Comparison of ENCODE assay signal across 11 cellular contexts in genomic region chr2:172099472-172100079, GRCh38. TPM values are rescaled to one million over a fixed set of nuclear protein-coding genes. Genes with fewer than 3 reads are reported as not detected.
DNase-seq lines count a peak whose midpoint lies in the region; ATAC-seq and TF ChIP-seq lines count a peak whose summit lies in the region.
"Had no signal": no experiment of that assay in that cellular context is flagged by ENCODE, and none has a peak within 500 bp of the region (broad histone marks: within the 10 kb centered on the region; RNA-seq: fewer than 3 reads in every experiment).

No MANE protein-coding gene starts in this region.

- H3K9me3 ChIP-seq in T-helper 17 cell (ENCODE audit: control insufficient read depth, low read length, poor library complexity, severe bottlenecking), result no peaks in the 10 kb centered on the region
- H3K9me3 ChIP-seq: prostate gland had no signal

- H3K9me3 Mint-ChIP-seq in activated T-cell treated with anti-CD3 and anti-CD28 coated beads, Interleukin-2, amount 50 U/mL, for 24 hours, result no peaks in the 10 kb centered on the region
- peaks cover 5% of the 10 kb centered on the region for H3K9me3 Mint-ChIP-seq in activated T-cell treated with anti-CD3 and anti-CD28 coated beads, Interleukin-2, amount 50 U/mL, for 4 hours
- H3K9me3 Mint-ChIP-seq in stimulated activated effector memory CD8-positive, alpha-beta T cell treated with anti-CD3 and anti-CD28 coated beads, Interleukin-12 subunit alpha, Interleukin-12 subunit beta, amount 100 ng/mL, for 72 hours, result no peaks in the 10 kb centered on the region

- no peak overlapping the region for H3K27ac Mint-ChIP-seq in activated T-cell treated with anti-CD3 and anti-CD28 coated beads, Interleukin-2, amount 50 U/mL, for 24 hours
- H3K27ac Mint-ChIP-seq in T-helper 17 cell, result peak overlapping the region; percentile 54
- no peak overlapping the region for H3K27ac Mint-ChIP-seq in stimulated activated effector memory CD8-positive, alpha-beta T cell treated with anti-CD3 and anti-CD28 coated beads, Interleukin-12 subunit alpha, Interleukin-12 subunit beta, amount 100 ng/mL, for 72 hours

- no peak for TF ChIP-seq CTCF in fibroblast of mammary gland (conservative IDR thresholded peaks at IDR 0.05; ENCODE audit: control insufficient read depth, insufficient read depth, low read depth, low read length)

- no peaks in the 10 kb centered on the region for H3K36me3 Mint-ChIP-seq in activated T-cell treated with anti-CD3 and anti-CD28 coated beads, Interleukin-2, amount 50 U/mL, for 24 hours (ENCODE audit: low read depth)
- H3K36me3 Mint-ChIP-seq in activated T-cell treated with anti-CD3 and anti-CD28 coated beads, Interleukin-2, amount 50 U/mL, for 4 hours (ENCODE audit: insufficient read depth), result no peaks in the 10 kb centered on the region
- H3K36me3 Mint-ChIP-seq in T-helper 17 cell (ENCODE audit: low read depth), result peaks cover 4% of the 10 kb centered on the region
- H3K36me3 Mint-ChIP-seq in stimulated activated effector memory CD8-positive, alpha-beta T cell treated with anti-CD3 and anti-CD28 coated beads, Interleukin-12 subunit alpha, Interleukin-12 subunit beta, amount 100 ng/mL, for 72 hours, result peaks cover 7% of the 10 kb centered on the region

- peak overlapping the region; percentile 18 for H3K4me3 Mint-ChIP-seq in activated T-cell treated with anti-CD3 and anti-CD28 coated beads, Interleukin-2, amount 50 U/mL, for 24 hours
- no peak overlapping the region for H3K4me3 Mint-ChIP-seq in activated T-cell treated with anti-CD3 and anti-CD28 coated beads, Interleukin-2, amount 50 U/mL, for 4 hours
- H3K4me3 Mint-ChIP-seq in T-helper 17 cell, result peak overlapping the region; percentile 9
- peak overlapping the region; percentile 16 for H3K4me3 Mint-ChIP-seq in stimulated activated effector memory CD8-positive, alpha-beta T cell treated with anti-CD3 and anti-CD28 coated beads, Interleukin-12 subunit alpha, Interleukin-12 subunit beta, amount 100 ng/mL, for 72 hours

- no peak for DNase-seq in activated T-cell treated with anti-CD3 and anti-CD28 coated beads, Interleukin-2, amount 50 U/mL, for 24 hours
- no peak for DNase-seq in activated T-cell treated with anti-CD3 and anti-CD28 coated beads, Interleukin-2, amount 50 U/mL, for 4 hours
- DNase-seq in T-helper 17 cell, result no peak
- no peak for DNase-seq in fibroblast of mammary gland (ENCODE audit: low read depth)
- no peak for DNase-seq in stimulated activated effector memory CD8-positive, alpha-beta T cell treated with anti-CD3 and anti-CD28 coated beads, Interleukin-12 subunit alpha, Interleukin-12 subunit beta, amount 100 ng/mL, for 72 hours (ENCODE audit: low spot score in 2 of 2)
- no peak for DNase-seq in NCI-H2196 treated with DMSO at 0.1 percent for 48 hours (lab: John Stamatoyannopoulos, UW; ENCODE audit: unreplicated experiment)
- no peak for DNase-seq in cerebellar nuclear complex (lab: John Stamatoyannopoulos, UW)
- DNase-seq in NCI-H2107 (lab: John Stamatoyannopoulos, UW), result no peak
- DNase-seq: NCI-H187 had no signal

- peak overlapping the region; percentile 47 for H3K4me3 ChIP-seq in fibroblast of mammary gland (ENCODE audit: control insufficient read depth, low read depth, low read length)
- H3K4me3 ChIP-seq: prostate gland had no signal

- ATAC-seq in activated T-cell treated with anti-CD3 and anti-CD28 coated beads, Interleukin-2, amount 50 U/mL, for 4 hours, result no peak
- ATAC-seq in T-helper 17 cell, result no peak
- no peak for ATAC-seq in stimulated activated effector memory CD8-positive, alpha-beta T cell treated with anti-CD3 and anti-CD28 coated beads, Interleukin-12 subunit alpha, Interleukin-12 subunit beta, amount 100 ng/mL, for 72 hours

- H3K4me1 Mint-ChIP-seq in activated T-cell treated with anti-CD3 and anti-CD28 coated beads, Interleukin-2, amount 50 U/mL, for 24 hours (ENCODE audit: low read depth), result peaks cover 69% of the 10 kb centered on the region
- H3K4me1 Mint-ChIP-seq in activated T-cell treated with anti-CD3 and anti-CD28 coated beads, Interleukin-2, amount 50 U/mL, for 4 hours (ENCODE audit: low read depth), result peaks cover 59% of the 10 kb centered on the region
- peaks cover 46% of the 10 kb centered on the region for H3K4me1 Mint-ChIP-seq in T-helper 17 cell
- H3K4me1 Mint-ChIP-seq in stimulated activated effector memory CD8-positive, alpha-beta T cell treated with anti-CD3 and anti-CD28 coated beads, Interleukin-12 subunit alpha, Interleukin-12 subunit beta, amount 100 ng/mL, for 72 hours, result peaks cover 74% of the 10 kb centered on the region

- peaks cover 90% of the 10 kb centered on the region for H3K27me3 Mint-ChIP-seq in activated T-cell treated with anti-CD3 and anti-CD28 coated beads, Interleukin-2, amount 50 U/mL, for 24 hours
- H3K27me3 Mint-ChIP-seq in activated T-cell treated with anti-CD3 and anti-CD28 coated beads, Interleukin-2, amount 50 U/mL, for 4 hours (ENCODE audit: low read depth), result peaks cover 76% of the 10 kb centered on the region
- peaks cover 77% of the 10 kb centered on the region for H3K27me3 Mint-ChIP-seq in T-helper 17 cell

RNA-seq across cellular contexts. Expression of gene DLX2, which starts 3.1 kb away (rescaled TPM):
- not detected for total RNA-seq in activated T-cell treated with anti-CD3 and anti-CD28 coated beads, Interleukin-2, amount 50 U/mL, for 4 hours
- not detected for total RNA-seq in T-helper 17 cell
- total RNA-seq: Peyer's patch had no signal

RNA-seq across cellular contexts. Expression of gene DLX1, which starts 14.3 kb away (rescaled TPM):
- not detected for total RNA-seq in activated T-cell treated with anti-CD3 and anti-CD28 coated beads, Interleukin-2, amount 50 U/mL, for 4 hours
- total RNA-seq in T-helper 17 cell, result not detected
- total RNA-seq: Peyer's patch had no signal
